Comparison of ENCODE assay signal across 1 cellular context in genomic region chr12:110135012-110135411, GRCh38.
TF ChIP-seq lines count a peak whose summit lies in the region.

No MANE protein-coding gene starts in this region.

TF ChIP-seq in GM12878, 131 proteins besides CTCF, POLR2A, EP300 and RAD21 (continued from another document):
- TF ChIP-seq RAD51 (IDR thresholded peaks at IDR 0.05) = peak; percentile 58; the same call in 1 of the 2 replicates
- no peak for TF ChIP-seq NRF1 (conservative IDR thresholded peaks at IDR 0.05; ENCODE audit: low read depth, low read length)
